In the genomic region with DNA sequence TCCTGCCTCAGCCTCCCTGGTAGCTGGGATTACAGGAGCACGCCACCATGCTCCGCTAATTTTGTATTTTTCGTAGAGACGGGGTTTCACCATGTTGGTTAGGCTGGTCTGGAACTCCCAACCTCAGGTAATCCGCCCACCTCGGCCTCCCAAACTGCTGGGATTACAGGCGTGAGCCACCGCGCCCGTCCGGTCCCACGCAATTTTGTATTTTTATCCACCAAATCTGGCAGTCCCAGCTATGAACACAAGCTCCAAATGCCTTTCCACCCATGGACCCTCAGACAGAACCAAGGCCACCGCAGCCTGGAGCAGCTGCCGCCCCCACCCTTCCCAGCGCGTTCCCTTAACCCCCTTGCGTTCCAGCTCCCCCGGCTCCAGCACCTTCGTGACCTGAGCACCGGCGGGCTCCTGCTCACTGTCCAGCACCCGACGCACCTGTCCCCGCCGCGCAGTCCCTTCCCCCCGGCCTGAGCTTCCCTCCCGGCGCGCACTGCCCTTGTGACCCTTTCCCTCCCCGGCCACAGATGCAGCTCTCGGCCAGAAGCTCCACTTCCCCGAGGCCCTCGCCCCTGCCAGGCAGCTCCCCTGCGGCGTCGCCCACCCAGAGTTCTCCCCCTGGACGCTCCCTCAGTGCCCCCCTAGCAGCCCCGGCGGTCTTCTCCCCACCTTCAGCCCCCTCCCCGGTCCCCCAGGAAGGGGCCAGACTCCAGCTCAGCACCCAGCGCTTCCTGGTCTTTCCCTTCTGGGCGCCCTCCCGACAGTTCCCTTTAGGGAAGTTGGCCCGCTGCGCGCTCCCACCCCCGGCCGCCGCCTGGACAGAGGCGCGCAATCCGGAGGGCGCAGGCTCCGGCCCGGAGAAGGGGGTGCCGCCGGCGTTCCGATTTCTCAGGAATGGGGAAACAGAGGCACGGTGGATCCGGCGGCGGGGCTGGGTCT, we compare ENCODE assay signal across 8 cellular contexts. TPM values are rescaled to one million over a fixed set of nuclear protein-coding genes. Genes with fewer than 3 reads are reported as not detected.
A peak's percentile ranks its signal among the peaks of the same experiment; 100 is the strongest.
DNase-seq lines count a peak whose midpoint lies in the region; ATAC-seq and TF ChIP-seq lines count a peak whose summit lies in the region.

No MANE protein-coding gene starts in this region.

- peak overlapping the region; percentile 69 for H3K27ac Mint-ChIP-seq in T-helper 17 cell

- H3F3A ChIP-seq in GM23248 (ENCODE audit: insufficient read depth) = no peaks in the 10 kb centered on the region

- no peaks in the 10 kb centered on the region for H3K9me2 ChIP-seq in GM23248 (ENCODE audit: insufficient read depth)

- DNase-seq in GM23248 (peak; percentile 36), T-helper 17 cell (no peak), left ventricle myocardium superior (peak; percentile 52), sigmoid colon (no peak), DMS153 (lab: John Stamatoyannopoulos, UW) (no peak), NCI-H1092 (lab: John Stamatoyannopoulos, UW) (no peak), NCI-H1694 treated with DMSO at 0.1 percent for 48 hours (lab: John Stamatoyannopoulos, UW) (no peak), KG1 (lab: John Stamatoyannopoulos, UW) (no peak)

- peak overlapping the region; percentile 73 for H3K4me3 Mint-ChIP-seq in T-helper 17 cell

- TF ChIP-seq POLR2A in sigmoid colon (IDR thresholded peaks at IDR 0.05) = no peak

- H4K20me1 ChIP-seq in GM23248 (ENCODE audit: insufficient read depth) = no peaks in the 10 kb centered on the region

- intact Hi-C loops in left ventricle myocardium superior (cut with micrococcal nuclease) (no loop called here), sigmoid colon (cut with DNase I) (no loop called here)

- peaks cover 17% of the 10 kb centered on the region for H3K4me1 Mint-ChIP-seq in T-helper 17 cell

- WGBS in GM23248 (ENCODE audit: low coverage in 1 of 2, low lambda C conversion rate in 2 of 2, missing lambda C conversion rate in 2 of 2), 2 experiments = 17 to 30% methylated on average over 29 to 63 of the region's 64 CpGs
- 19 to 24% methylated on average over 64 of the region's 64 CpGs for WGBS in sigmoid colon, 2 donors

- H3K36me3 ChIP-seq in GM23248 (ENCODE audit: low read depth) (no peaks in the 10 kb centered on the region), sigmoid colon (no peaks in the 10 kb centered on the region)

- ATAC-seq in T-helper 17 cell (no peak), left ventricle myocardium superior (no peak)

- no peaks in the 10 kb centered on the region for H3K27me3 Mint-ChIP-seq in T-helper 17 cell

- H3K27me3 ChIP-seq in GM23248 (replicated peaks; ENCODE audit: insufficient read depth) (peaks cover 31% of the 10 kb centered on the region), sigmoid colon (peaks cover 16 to 39% (median 26%) of the 10 kb centered on the region in 3 donors)

- H3K4me1 ChIP-seq in GM23248 (ENCODE audit: insufficient read depth) = no peaks in the 10 kb centered on the region
- peaks cover 0 to 35% (median 27%) of the 10 kb centered on the region in 4 donors for H3K4me1 ChIP-seq in sigmoid colon

- no peak for TF ChIP-seq EP300 in sigmoid colon (IDR thresholded peaks at IDR 0.05)

- H3K4me3 ChIP-seq in GM23248 (peak overlapping the region; percentile 51), sigmoid colon (peak overlapping the region; percentile 31 to 67 (median 48))

- H3K27ac ChIP-seq in GM23248 (no peak overlapping the region), sigmoid colon (peak overlapping the region in 2 of 4 donors; percentile 32 to 48)

- H3K9ac ChIP-seq in GM23248 = no peak overlapping the region

- H3K9me3 ChIP-seq in GM23248 (ENCODE audit: low read depth) = no peaks in the 10 kb centered on the region
- H3K9me3 ChIP-seq in T-helper 17 cell (ENCODE audit: control insufficient read depth, low read length, poor library complexity, severe bottlenecking) = no peaks in the 10 kb centered on the region
- no peaks in the 10 kb centered on the region for H3K9me3 ChIP-seq in sigmoid colon

- TF ChIP-seq CTCF in sigmoid colon (IDR thresholded peaks at IDR 0.05) = no peak

- H3K36me3 Mint-ChIP-seq in T-helper 17 cell (ENCODE audit: low read depth) = no peaks in the 10 kb centered on the region

- in situ Hi-C loops in GM23248 (cut with MboI) = no loop called here

- no peaks in the 10 kb centered on the region for H3K79me2 ChIP-seq in GM23248 (ENCODE audit: insufficient read depth)

- 0 out of 2 replicates have a peak overlapping the region, but pooled peaks have one; percentile 5 for H2AFZ ChIP-seq in GM23248

- no peak overlapping the region for H3K4me2 ChIP-seq in GM23248 (ENCODE audit: unreplicated experiment)

RNA-seq across cellular contexts. Expression of a gene that starts 5.6 kb away (rescaled TPM):
- 7.7 and 8.9 TPM in 2 replicates for total RNA-seq in GM23248 (2014; rRNA removed; shearing (Covaris generic))
- polyA plus RNA-seq in GM23248 (2016; fragmentation: Nextera tagmentation; extraction: Ambion mirVana) (5.0 and 6.3 TPM in 2 replicates), sigmoid colon (10 to 100 TPM in 1 of 3 donors, 1 to 10 TPM in 2; 2.4 to 10.5 (median 4.6) TPM)
- total RNA-seq in T-helper 17 cell (10 to 100 TPM; 15.4 to 20.4 TPM), left ventricle myocardium superior (4.6 TPM), sigmoid colon (1 to 10 TPM; 3.9 to 7.5 (median 5.5) TPM)

RNA-seq across cellular contexts. Expression of a gene that starts 20.3 kb away (rescaled TPM):
- total RNA-seq in GM23248 (2014; rRNA removed; shearing (Covaris generic)) = 23.1 and 24.4 TPM in 2 replicates
- polyA plus RNA-seq in GM23248 (2016; fragmentation: Nextera tagmentation; extraction: Ambion mirVana) = 4.4 and 4.5 TPM in 2 replicates
- total RNA-seq in T-helper 17 cell = 100 to 1,000 TPM; 127 to 153 TPM
- total RNA-seq in left ventricle myocardium superior = 18.7 TPM
- 10 to 100 TPM; 31.1 to 52.6 (median 35.9) TPM for total RNA-seq in sigmoid colon
- 10 to 100 TPM; 12.6 to 21.5 (median 14.3) TPM for polyA plus RNA-seq in sigmoid colon

Comparison
In these comparisons a context has a peak if more than half of its experiments do, and no peak if none do; other contexts are left out.
1. DNase-seq: peak in GM23248 (single experiment) and left ventricle myocardium superior (single experiment); none in T-helper 17 cell (0 of 3), sigmoid colon (single experiment), DMS153 (single experiment), NCI-H1092 (single experiment), NCI-H1694 treated with DMSO at 0.1 percent for 48 hours (single experiment) and KG1 (single experiment).